ENCODE assay signal across 40 cellular contexts in the genomic region with DNA sequence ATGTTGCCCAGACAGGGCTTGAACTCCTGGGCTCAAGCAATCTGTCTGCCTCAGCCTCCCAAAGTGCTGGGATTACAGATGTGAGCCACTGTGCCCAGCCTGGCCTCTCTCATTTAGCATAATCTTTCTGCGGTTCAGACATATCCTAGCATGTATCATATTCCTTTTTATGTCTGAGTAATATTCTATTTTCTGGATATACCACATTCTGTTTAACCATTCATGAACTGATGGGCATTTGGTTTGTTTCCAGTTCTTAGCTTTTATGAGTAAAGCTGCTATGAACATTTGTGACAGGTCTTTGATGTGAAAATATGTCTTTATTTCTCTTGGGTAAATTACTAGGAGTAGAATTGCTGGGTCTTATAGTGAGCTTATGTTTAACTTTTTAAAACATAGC. TPM values are rescaled to one million over a fixed set of nuclear protein-coding genes. Genes with fewer than 3 reads are reported as not detected.
DNase-seq lines count a peak whose midpoint lies in the region; ATAC-seq, FAIRE-seq and TF ChIP-seq lines count a peak whose summit lies in the region.
"Had no signal": no experiment of that assay in that cellular context is flagged by ENCODE, and none has a peak within 500 bp of the region (broad histone marks: within the 10 kb centered on the region; RNA-seq: fewer than 3 reads in every experiment).

No MANE protein-coding gene starts in this region.

- no peak overlapping the region for H4K5ac ChIP-seq in H1 (ENCODE audit: insufficient read length, low read depth, low read length)

- H4K20me1 ChIP-seq in SK-N-SH (ENCODE audit: insufficient read depth) (no peaks in the 10 kb centered on the region), K562 (replicated peaks; ENCODE audit: control insufficient read depth, insufficient read depth, low read length) (no peaks in the 10 kb centered on the region), H1 (replicated peaks in 1 of 2; ENCODE audit: control insufficient read depth in 1 of 2, insufficient read depth in 2 of 2, low read length in 2 of 2) (no peaks in the 10 kb centered on the region), neural progenitor cell (ENCODE audit: low read depth) (no peaks in the 10 kb centered on the region)
- H4K20me1 ChIP-seq: BLaER1; BLaER1 treated with 17β-estradiol and CSF1 and Interleukin-3, amounts not matched to agents 10 nM and 100 nM had no signal

- no peak overlapping the region for H2BK5ac ChIP-seq in H1 (ENCODE audit: low read depth, low read length)

- TF ChIP-seq RAD21 in SK-N-SH (IDR thresholded peaks at IDR 0.05; ENCODE audit: low read length) (no peak), K562 (CRISPR knock-in tag; conservative IDR thresholded peaks at IDR 0.05 in 1 of 2, IDR thresholded peaks at IDR 0.05 in 1 of 2) (no peak), H1 (IDR thresholded peaks at IDR 0.05 in 1 of 2, conservative IDR thresholded peaks at IDR 0.05 in 1 of 2; ENCODE audit: low read depth in 2 of 2, low read length in 2 of 2) (no peak)

- no peak overlapping the region for H3K4ac ChIP-seq in H1 (replicated peaks; ENCODE audit: insufficient read length, low read depth, low read length)

- no peaks in the 10 kb centered on the region for H3F3A ChIP-seq in SK-N-SH (replicated peaks; ENCODE audit: insufficient read depth)
- no peaks in the 10 kb centered on the region for H3F3A ChIP-seq in neural progenitor cell (ENCODE audit: low read depth)

- no peak overlapping the region for H2BK15ac ChIP-seq in H1 (ENCODE audit: low read length)

- H3K27ac Mint-ChIP-seq in neural progenitor cell = no peak overlapping the region
- H3K27ac Mint-ChIP-seq: B cell; CD4-positive, alpha-beta memory T cell; CD4-positive, alpha-beta T cell; CD4-positive, CD25-positive, alpha-beta regulatory T cell; CD8-positive, alpha-beta memory T cell; CD8-positive, alpha-beta T cell had no signal

- H3K56ac ChIP-seq in H1 (replicated peaks; ENCODE audit: insufficient read length, low read depth, low read length) = no peak overlapping the region

- no peak overlapping the region for H3K4me3 Mint-ChIP-seq in neural progenitor cell
- H3K4me3 Mint-ChIP-seq: B cell; CD14-positive monocyte; CD4-positive, alpha-beta memory T cell; CD4-positive, alpha-beta T cell; CD4-positive, CD25-positive, alpha-beta regulatory T cell; CD8-positive, alpha-beta memory T cell; CD8-positive, alpha-beta T cell had no signal

- H3K4me1 ChIP-seq in SK-N-SH (ENCODE audit: control insufficient read depth in 1 of 2, insufficient read depth in 2 of 2, low read depth in 1 of 2, low read length in 1 of 2) = no peaks in the 10 kb centered on the region
- H3K4me1 ChIP-seq in HEK293 (ENCODE audit: control insufficient read depth, insufficient read depth, low read length) = no peaks in the 10 kb centered on the region
- H3K4me1 ChIP-seq in K562 (replicated peaks in 1 of 2; ENCODE audit: control insufficient read depth in 2 of 2, insufficient read depth in 2 of 2, low read length in 2 of 2) = no peaks in the 10 kb centered on the region
- no peaks in the 10 kb centered on the region for H3K4me1 ChIP-seq in H1 (replicated peaks in 1 of 4; ENCODE audit: control insufficient read depth in 3 of 4, insufficient read depth in 4 of 4, low read length in 3 of 4)
- no peaks in the 10 kb centered on the region for H3K4me1 ChIP-seq in neural progenitor cell
- H3K4me1 ChIP-seq: A549; BE2C; BLaER1; BLaER1 treated with 17β-estradiol and CSF1 and Interleukin-3, amounts not matched to agents 10 nM and 100 nM had no signal

- no peaks in the 10 kb centered on the region for H3K9me2 ChIP-seq in SK-N-SH

- H3K9me3 ChIP-seq in SK-N-SH = peaks cover 4% of the 10 kb centered on the region; the same call in 1 of the 2 replicates
- no peaks in the 10 kb centered on the region for H3K9me3 ChIP-seq in HEK293 (ENCODE audit: control insufficient read depth, insufficient read depth, low read depth, low read length)
- no peaks in the 10 kb centered on the region for H3K9me3 ChIP-seq in K562 (replicated peaks; ENCODE audit: control insufficient read depth, insufficient read depth, low read depth, low read length)
- H3K9me3 ChIP-seq in H1 (ENCODE audit: insufficient read depth in 2 of 2, low read depth in 1 of 2, low read length in 1 of 2) = peaks cover 6 to 8% of the 10 kb centered on the region in 2 experiments; a peak in 2 of 4 replicates
- H3K9me3 ChIP-seq in neural progenitor cell (ENCODE audit: low read depth) = no peaks in the 10 kb centered on the region
- H3K9me3 ChIP-seq: BE2C, Caco-2 had no signal

- H3K4me2 ChIP-seq in SK-N-SH (no peak overlapping the region), K562 (ENCODE audit: insufficient read depth, low read length) (no peak overlapping the region), H1 (ENCODE audit: insufficient read depth in 1 of 2, low read depth in 2 of 2, low read length in 2 of 2) (no peak overlapping the region), neural progenitor cell (no peak overlapping the region)
- H3K4me2 ChIP-seq: A549; BLaER1; BLaER1 treated with 17β-estradiol and CSF1 and Interleukin-3, amounts not matched to agents 10 nM and 100 nM had no signal

- BruUV-seq in K562 (replicated peaks; lab: Mats Ljungman, UMichigan) = no TSS peak

- in situ Hi-C loops in K562 (cut with MboI) = no loop called here

- no peak overlapping the region for H3K9ac ChIP-seq in SK-N-SH
- H3K9ac ChIP-seq in K562 (ENCODE audit: insufficient read depth in 1 of 2, low read depth in 2 of 2, low read length in 2 of 2) = no peak overlapping the region
- no peak overlapping the region for H3K9ac ChIP-seq in H1 (replicated peaks in 1 of 4; ENCODE audit: extremely low read depth in 1 of 4, low read depth in 3 of 4, low read length in 3 of 4)
- H3K9ac ChIP-seq in neural progenitor cell = no peak overlapping the region
- H3K9ac ChIP-seq: BLaER1; BLaER1 treated with 17β-estradiol and CSF1 and Interleukin-3, amounts not matched to agents 10 nM and 100 nM had no signal

- FAIRE-seq in K562 (lab: Jason Lieb, UNC) = no peak
- FAIRE-seq in H1 (lab: Jason Lieb, UNC) = no peak
- FAIRE-seq: A204.1, D721Med had no signal

- no peak for ATAC-seq in SK-N-SH treated with all-trans-retinoic acid at 6 μM for 48 hours
- no peak for ATAC-seq in K562
- ATAC-seq: A549; CD8-positive, alpha-beta T cell had no signal

- peaks cover 3% of the 10 kb centered on the region for H3K36me3 Mint-ChIP-seq in neural progenitor cell
- H3K36me3 Mint-ChIP-seq: CD14-positive monocyte; CD4-positive, alpha-beta memory T cell; CD4-positive, CD25-positive, alpha-beta regulatory T cell; CD8-positive, alpha-beta T cell had no signal

- H4K8ac ChIP-seq in H1 (ENCODE audit: extremely low read depth, insufficient read depth, low read length) = no peak overlapping the region; the same call in 1 of the 2 replicates

- peaks cover 19% of the 10 kb centered on the region for H3K9me3 Mint-ChIP-seq in neural progenitor cell

- H3K27me3 ChIP-seq in SK-N-SH (ENCODE audit: insufficient read depth) (no peaks in the 10 kb centered on the region), K562 (ENCODE audit: control insufficient read depth in 2 of 2, insufficient read depth in 2 of 2, low read length in 2 of 2) (peaks cover 2 to 5% of the 10 kb centered on the region in 2 experiments; a peak in 3 of 5 replicates), H1 (replicated peaks in 1 of 4; ENCODE audit: control insufficient read depth in 3 of 4, extremely low read depth in 1 of 4, insufficient read depth in 3 of 4, low read length in 3 of 4) (no peaks in the 10 kb centered on the region), neural progenitor cell (no peaks in the 10 kb centered on the region), dorsolateral prefrontal cortex (no peaks in the 10 kb centered on the region)
- H3K27me3 ChIP-seq: BE2C; BLaER1; BLaER1 treated with 17β-estradiol and CSF1 and Interleukin-3, amounts not matched to agents 10 nM and 100 nM had no signal

- H2AFZ ChIP-seq in SK-N-SH (ENCODE audit: low read depth) = no peak overlapping the region
- H2AFZ ChIP-seq in K562 (ENCODE audit: low read depth, low read length) = no peak overlapping the region
- no peak overlapping the region for H2AFZ ChIP-seq in H1 (ENCODE audit: low read length)
- no peak overlapping the region for H2AFZ ChIP-seq in neural progenitor cell (replicated peaks)

- H3K9me1 ChIP-seq in K562 (ENCODE audit: control insufficient read depth, insufficient read depth, low read length) = no peaks in the 10 kb centered on the region

- H3K79me2 ChIP-seq in SK-N-SH (ENCODE audit: insufficient read depth) (no peaks in the 10 kb centered on the region), K562 (ENCODE audit: control insufficient read depth, insufficient read depth, low read length) (no peaks in the 10 kb centered on the region), H1 (ENCODE audit: control insufficient read depth in 1 of 2, insufficient read depth in 2 of 2, low read length in 2 of 2) (no peaks in the 10 kb centered on the region), neural progenitor cell (ENCODE audit: low read depth) (no peaks in the 10 kb centered on the region)

- no peaks in the 10 kb centered on the region for H3K36me3 ChIP-seq in SK-N-SH (replicated peaks in 1 of 2; ENCODE audit: control insufficient read depth in 1 of 2, insufficient read depth in 2 of 2, low read length in 1 of 2)
- H3K36me3 ChIP-seq in HEK293 (ENCODE audit: control insufficient read depth in 2 of 2, insufficient read depth in 1 of 2, low read length in 2 of 2) = no peaks in the 10 kb centered on the region; a peak in 1 of 3 replicates
- no peaks in the 10 kb centered on the region for H3K36me3 ChIP-seq in K562 (ENCODE audit: control insufficient read depth, insufficient read depth, low read length)
- no peaks in the 10 kb centered on the region for H3K36me3 ChIP-seq in H1 (ENCODE audit: control insufficient read depth in 2 of 4, insufficient read depth in 4 of 4, low read length in 3 of 4)
- no peaks in the 10 kb centered on the region for H3K36me3 ChIP-seq in neural progenitor cell
- H3K36me3 ChIP-seq: BE2C had no signal

- no peak overlapping the region for H2BK20ac ChIP-seq in H1 (ENCODE audit: low read length)

- WGBS in SK-N-SH (ENCODE audit: low lambda C conversion rate) = 96% methylated on average over 1 of the region's 1 CpG
- WGBS in K562 (ENCODE audit: insufficient coverage, low coverage, missing lambda C conversion rate) = 0% methylated on average over 1 of the region's 1 CpG
- WGBS in H1 (ENCODE audit: extremely low coverage in 1 of 2, insufficient coverage in 1 of 2, insufficient read length in 1 of 2, insufficient replicate concordance in 2 of 2, low coverage in 1 of 2, low lambda C conversion rate in 2 of 2, missing lambda C conversion rate in 1 of 2), 2 experiments = 94% methylated on average over 1 of the region's 1 CpG; no CpG with 5 or more reads in 1 of the 2 experiments

- no peak for TF ChIP-seq EP300 in SK-N-SH (IDR thresholded peaks at IDR 0.05; ENCODE audit: borderline replicate concordance in 1 of 2, low read depth in 1 of 2, low read length in 1 of 2)
- TF ChIP-seq EP300 in K562 (IDR thresholded peaks at IDR 0.05; ENCODE audit: low read length) = no peak
- no peak for TF ChIP-seq EP300 in H1 (IDR thresholded peaks at IDR 0.05; ENCODE audit: borderline replicate concordance in 1 of 2, low read depth in 2 of 2, low read length in 2 of 2)

- no peak overlapping the region for H2BK12ac ChIP-seq in H1 (ENCODE audit: low read depth, low read length)

- no peak overlapping the region for H3K4me3 ChIP-seq in SK-N-SH (ENCODE audit: low read depth in 2 of 2, low read length in 1 of 2)
- H3K4me3 ChIP-seq in HEK293 (ENCODE audit: low read depth, low read length) = no peak overlapping the region
- H3K4me3 ChIP-seq in K562 = no peak overlapping the region
- no peak overlapping the region for H3K4me3 ChIP-seq in H1 (ENCODE audit: extremely low read depth in 1 of 4, insufficient read depth in 2 of 4, low read depth in 3 of 4, low read length in 4 of 4)
- no peak overlapping the region for H3K4me3 ChIP-seq in neural progenitor cell
- H3K4me3 ChIP-seq in dorsolateral prefrontal cortex = no peak overlapping the region
- H3K4me3 ChIP-seq: A549; BLaER1; BLaER1 treated with 17β-estradiol and CSF1 and Interleukin-3, amounts not matched to agents 10 nM and 100 nM had no signal

- no peaks in the 10 kb centered on the region for H3K79me1 ChIP-seq in H1 (ENCODE audit: low read depth, low read length)

- no peak overlapping the region for H3K14ac ChIP-seq in H1 (ENCODE audit: insufficient read length)

- TF ChIP-seq CTCF in SK-N-SH (IDR thresholded peaks at IDR 0.05) (no peak), HEK293 (tag by site-specific recombination; IDR thresholded peaks at IDR 0.05) (no peak), K562 (IDR thresholded peaks at IDR 0.05 in 2 of 3, conservative IDR thresholded peaks at IDR 0.05 in 1 of 3; ENCODE audit: insufficient read depth in 2 of 3, low read depth in 1 of 3, low read length in 3 of 3) (no peak), H1 (IDR thresholded peaks at IDR 0.05; ENCODE audit: control extremely low read depth in 1 of 3, insufficient read depth in 1 of 3, low read depth in 1 of 3, low read length in 3 of 3) (no peak), neural progenitor cell (IDR thresholded peaks at IDR 0.05) (no peak), dorsolateral prefrontal cortex (IDR thresholded peaks at IDR 0.05 in 54 of 56, conservative IDR thresholded peaks at IDR 0.05 in 2 of 56; ENCODE audit: low read depth in 1 of 56, partially characterized antibody in 56 of 56) (no peak)

- H2AK5ac ChIP-seq in H1 (ENCODE audit: low read depth, low read length) = no peak overlapping the region

- H3K18ac ChIP-seq in H1 (ENCODE audit: extremely low read depth, low read length) = no peak overlapping the region

- no peak overlapping the region for H3K27ac ChIP-seq in SK-N-SH (ENCODE audit: low read depth in 2 of 2, low read length in 1 of 2)
- no peak overlapping the region for H3K27ac ChIP-seq in HEK293 (ENCODE audit: extremely low read depth, low read depth, low read length)
- no peak overlapping the region for H3K27ac ChIP-seq in K562 (ENCODE audit: extremely low read depth, low read depth, low read length)
- H3K27ac ChIP-seq in H1 (ENCODE audit: low read depth, low read length) = no peak overlapping the region
- H3K27ac ChIP-seq in neural progenitor cell = no peak overlapping the region
- no peak overlapping the region for H3K27ac ChIP-seq in dorsolateral prefrontal cortex
- H3K27ac ChIP-seq: 22Rv1; A549; BLaER1; BLaER1 treated with 17β-estradiol and CSF1 and Interleukin-3, amounts not matched to agents 10 nM and 100 nM; C4-2B had no signal

- no peak overlapping the region for H4K91ac ChIP-seq in H1 (replicated peaks; ENCODE audit: insufficient read length, low read length)

- H3K23ac ChIP-seq in H1 (ENCODE audit: insufficient read length) = no peak overlapping the region

- POLR2A ChIA-PET in SK-N-SH (lab: Yijun Ruan, JAX) (no interaction called here), HEK293 (lab: Yijun Ruan, JAX) (no interaction called here), K562 (lab: Yijun Ruan, JAX) (interaction anchor here (1.6 kb wide), 1 partner anchor 9 kb away, joined by 4 read pairs; no protein-coding TSS in a partner anchor), H1 (lab: Charles Lee; ENCODE audit: partially characterized antibody) (no interaction called here)

- no peaks in the 10 kb centered on the region for H3K27me3 Mint-ChIP-seq in neural progenitor cell (ENCODE audit: insufficient read depth, low read depth)
- H3K27me3 Mint-ChIP-seq: B cell had no signal

- CTCF ChIA-PET in SK-N-SH (lab: Yijun Ruan, JAX) = interaction anchor here (0.7 kb wide), 1 partner anchor 10 kb away, joined by 3 read pairs; no protein-coding TSS in a partner anchor
- CTCF ChIA-PET in HEK293 (lab: Yijun Ruan, JAX) = no interaction called here
- CTCF ChIA-PET in K562 (lab: Yijun Ruan, JAX; ENCODE audit: low intra/inter-chr PET ratio) = no interaction called here
- CTCF ChIA-PET in H1 (lab: Charles Lee; ENCODE audit: partially characterized antibody) = no interaction called here

- no peak overlapping the region for H2BK120ac ChIP-seq in H1 (replicated peaks; ENCODE audit: low read depth, low read length)

- H3K4me1 Mint-ChIP-seq in neural progenitor cell = no peaks in the 10 kb centered on the region
- H3K4me1 Mint-ChIP-seq: B cell; CD14-positive monocyte; CD4-positive, alpha-beta memory T cell; CD4-positive, CD25-positive, alpha-beta regulatory T cell; CD8-positive, alpha-beta memory T cell had no signal

- no peaks in the 10 kb centered on the region; the same call in 1 of the 2 replicates for H3K23me2 ChIP-seq in H1 (ENCODE audit: low read depth, low read length)

- intact Hi-C loops in K562 (cut with micrococcal nuclease) = no loop called here
- intact Hi-C loops in dorsolateral prefrontal cortex (cut with DNase I) = no loop called here

- no peak for TF ChIP-seq POLR2A in K562 (conservative IDR thresholded peaks at IDR 0.05)
- no peak for TF ChIP-seq POLR2A in H1 (IDR thresholded peaks at IDR 0.05; ENCODE audit: control extremely low read depth in 1 of 2, low read depth in 2 of 2, low read length in 2 of 2)

- no peak for DNase-seq in SK-N-SH
- no peak for DNase-seq in K562 (ENCODE audit: extremely low read depth in 1 of 4, low spot score in 3 of 4)
- no peak for DNase-seq in H1 (ENCODE audit: low read depth in 1 of 2, low spot score in 2 of 2)
- no peak for DNase-seq in neural progenitor cell (ENCODE audit: low spot score)
- no peak for DNase-seq in activated CD4-positive, alpha-beta T cell treated with anti-CD3 and anti-CD28 coated beads, Interleukin-2, amount 50 U/mL, for 1 hour
- DNase-seq in dorsolateral prefrontal cortex = no peak
- DNase-seq: 8988T; ACHN; AML-193; BE2C; C1 segment of cervical spinal cord; Caco-2; Calu3; CD4-positive, alpha-beta memory T cell; CD4-positive, alpha-beta T cell; CD4-positive, CD25-positive, alpha-beta regulatory T cell; CD8-positive, alpha-beta memory T cell; CD8-positive, alpha-beta T cell; COR-L47; DMS 273 treated with DMSO at 0.1 percent for 48 hours; DMS153; DMS53; DMS79; DMS79 treated with DMSO at 0.1 percent for 48 hours; DND-41; EL had no signal

RNA-seq across cellular contexts. Expression of a gene that starts 23.5 kb away (rescaled TPM):
- polyA plus RNA-seq in SK-N-SH (2012; rRNA removed) (0.86 and 1.1 TPM in 2 replicates), K562 (2011; rRNA removed) (not detected in 2 replicates), K562 (2014; fragmentation: Illumina TruSeq; extraction: Trizol) (not detected in 2 replicates), K562 (2014; fragmentation: Nextera tagmentation; extraction: Ambion mirVana) (not detected), K562 (2014; rRNA removed) (not detected in 2 replicates), H1 (2011; rRNA removed) (0.30 and 0.56 TPM in 2 replicates)
- 0.51 and 0.86 TPM in 2 replicates for polyA plus RNA-seq in SK-N-SH (2012; cell fraction: cytosol; rRNA removed)
- polyA plus RNA-seq in SK-N-SH (2012; cell fraction: nucleus; rRNA removed) = 0.75 and 1.6 TPM in 2 replicates
- not detected in 2 replicates for total RNA-seq in K562 (2011; cell fraction: chromatin; rRNA removed; ENCODE audit: low replicate concordance)
- not detected in 2 replicates for total RNA-seq in K562 (2011; cell fraction: nucleolus; rRNA removed)
- total RNA-seq in K562 (2011; cell fraction: nucleoplasm; rRNA removed) = not detected in 2 replicates
- total RNA-seq in K562 (2014; rRNA removed) (not detected in 2 replicates), K562 (2014; rRNA removed; fragmentation: Illumina TruSeq; extraction: Trizol) (not detected in 2 replicates), K562 (2015; rRNA removed; fragmentation: Illumina TruSeq; extraction: Trizol) (not detected in 2 replicates), K562 (2021) (not detected in 2 replicates), neural progenitor cell (ENCODE audit: low replicate concordance) (0.41 and 0.87 TPM in 2 replicates), dorsolateral prefrontal cortex (100 to 1,000 TPM in 6 of 120 experiments, 10 to 100 TPM in 114; 23.4 to 120 (median 69.9) TPM)
- polyA plus RNA-seq in K562 (2011; cell fraction: cytosol; rRNA removed) = not detected in 2 replicates
- polyA plus RNA-seq in K562 (2011; cell fraction: nucleus; rRNA removed) = not detected in 2 replicates
- not detected in 2 replicates for polyA plus RNA-seq in K562 (2012)
- not detected in 2 replicates for polyA minus RNA-seq in K562 (2011; rRNA and poly(A)+ RNA removed)
- not detected in 2 replicates for polyA minus RNA-seq in K562 (2011; cell fraction: cytosol; rRNA and poly(A)+ RNA removed)
- polyA minus RNA-seq in K562 (2011; cell fraction: nucleus; rRNA and poly(A)+ RNA removed) = not detected in 2 replicates
- 2.0 and 3.0 TPM in 2 replicates for total RNA-seq in H1 (2021; fragmentation: NEBNext Ultra II Directional; extraction: Animal tissue kit (Norgen Biotek cat#: 25700))
- 0.30 TPM for polyA plus RNA-seq in H1 (2011; cell fraction: cytosol; rRNA removed)
- 1.4 TPM for polyA plus RNA-seq in H1 (2011; cell fraction: nucleus; rRNA removed)
- 0.69 to 1.4 TPM (median 0.87 TPM) in 4 replicates for polyA plus RNA-seq in H1 (2012, experiment 1 of 2)
- 0.07 TPM for polyA plus RNA-seq in H1 (2012, experiment 2 of 2)
- polyA plus RNA-seq in H1 (2013, experiment 1 of 2) = 0.59 TPM
- polyA plus RNA-seq in H1 (2013, experiment 2 of 2) = 1.4 TPM
- polyA minus RNA-seq in H1 (2011; rRNA and poly(A)+ RNA removed) = 0.35 TPM in 1 of 2 replicates, not detected in the other
- polyA minus RNA-seq in H1 (2011; cell fraction: cytosol; rRNA and poly(A)+ RNA removed) = not detected
- polyA minus RNA-seq in H1 (2011; cell fraction: nucleus; rRNA and poly(A)+ RNA removed) = 1.2 TPM
- total RNA-seq: A673; CD4-positive, alpha-beta memory T cell; CD4-positive, alpha-beta T cell; CD4-positive, CD25-positive, alpha-beta regulatory T cell; CD8-positive, alpha-beta T cell had no signal
- polyA plus RNA-seq: AG04450; BJ; CD4-positive, alpha-beta memory T cell; CD4-positive, CD25-positive, alpha-beta regulatory T cell; CD8-positive, alpha-beta memory T cell had no signal
